Comparison of ENCODE assay signal across 15 cellular contexts in genomic region chr12:122868471-122869177, GRCh38. TPM values are rescaled to one million over a fixed set of nuclear protein-coding genes. Genes with fewer than 3 reads are reported as not detected.
DNase-seq lines count a peak whose midpoint lies in the region; ATAC-seq, FAIRE-seq and TF ChIP-seq lines count a peak whose summit lies in the region.
"Had no signal": no experiment of that assay in that cellular context is flagged by ENCODE, and none has a peak within 500 bp of the region (broad histone marks: within the 10 kb centered on the region; RNA-seq: fewer than 3 reads in every experiment).

No MANE protein-coding gene starts in this region.

- no peak overlapping the region for H2BK5ac ChIP-seq in neuronal stem cell (ENCODE audit: low read length)

- no peak for TF ChIP-seq RAD21 in liver (IDR thresholded peaks at IDR 0.05)
- TF ChIP-seq RAD21 in HepG2 (CRISPR knock-in tag; IDR thresholded peaks at IDR 0.05) = no peak

- TF ChIP-seq POLR2A in HepG2 (IDR thresholded peaks at IDR 0.05; ENCODE audit: insufficient read depth in 1 of 2, low read depth in 2 of 2, low read length in 2 of 2) (no peak), esophagus muscularis mucosa (IDR thresholded peaks at IDR 0.05; ENCODE audit: low read depth) (no peak)

- POLR2A ChIA-PET in HepG2 (lab: Yijun Ruan, JAX) = no interaction called here

- H2BK12ac ChIP-seq in neuronal stem cell (ENCODE audit: low read length) = no peak overlapping the region

- BruUV-seq in HepG2 (replicated peaks; lab: Mats Ljungman, UMichigan) = no TSS peak

- no peak overlapping the region for H3K14ac ChIP-seq in neuronal stem cell (ENCODE audit: low read length)

- H2AFZ ChIP-seq in HepG2 (ENCODE audit: low read length) (no peak overlapping the region), neuronal stem cell (ENCODE audit: low read length) (no peak overlapping the region)

- H2BK120ac ChIP-seq in neuronal stem cell (ENCODE audit: low read depth, low read length) = no peak overlapping the region

- H3K18ac ChIP-seq in neuronal stem cell (ENCODE audit: low read length) = no peak overlapping the region

- no peak for FAIRE-seq in HepG2 (lab: Jason Lieb, UNC)
- FAIRE-seq: H54, HTR-8/SVneo had no signal

- peaks cover 7% of the 10 kb centered on the region for H3K79me2 ChIP-seq in HepG2 (ENCODE audit: insufficient read depth, low read length)

- no peak overlapping the region for H2BK15ac ChIP-seq in neuronal stem cell (ENCODE audit: low read length)

- intact Hi-C loops in HepG2 (cut with micrococcal nuclease; ENCODE audit: unreplicated experiment) = no loop called here
- intact Hi-C loops in esophagus muscularis mucosa (cut with DNase I) = no loop called here

- no peak for TF ChIP-seq EP300 in HepG2 (IDR thresholded peaks at IDR 0.05; ENCODE audit: low read depth in 2 of 2, low read length in 2 of 2)
- TF ChIP-seq EP300 in HepG2 (CRISPR knock-in tag; IDR thresholded peaks at IDR 0.05; ENCODE audit: borderline replicate concordance) = no peak
- TF ChIP-seq EP300 in esophagus muscularis mucosa (IDR thresholded peaks at IDR 0.05) = no peak

- H3K23ac ChIP-seq in neuronal stem cell (ENCODE audit: low read depth, low read length, poor library complexity) = no peak overlapping the region

- H3K4ac ChIP-seq in neuronal stem cell (ENCODE audit: low read length) = no peak overlapping the region

- H3K9ac ChIP-seq in liver (ENCODE audit: low read depth in 1 of 2, low read length in 2 of 2) (peak overlapping the region; percentile 31 to 66), HepG2 (ENCODE audit: insufficient read depth, low read depth, low read length) (no peak overlapping the region), neuronal stem cell (ENCODE audit: low read depth, low read length, poor library complexity) (peak overlapping the region; percentile 60)

- H4K8ac ChIP-seq in neuronal stem cell (ENCODE audit: low read depth, low read length) = no peak overlapping the region

- H3K27me3 ChIP-seq in liver (ENCODE audit: control insufficient read depth in 4 of 4, insufficient read depth in 4 of 4, low read length in 3 of 4) = no peaks in the 10 kb centered on the region
- H3K27me3 ChIP-seq in HepG2 (ENCODE audit: control insufficient read depth in 1 of 2, insufficient read depth in 2 of 2, low read length in 2 of 2) = no peaks in the 10 kb centered on the region
- H3K27me3 ChIP-seq in esophagus muscularis mucosa = no peaks in the 10 kb centered on the region
- H3K27me3 ChIP-seq in neuronal stem cell (ENCODE audit: control insufficient read depth in 3 of 3, insufficient read depth in 3 of 3, low read depth in 1 of 3, low read length in 3 of 3) = no peaks in the 10 kb centered on the region

- no peak overlapping the region for H4K91ac ChIP-seq in neuronal stem cell (ENCODE audit: low read depth, low read length, poor library complexity)

- H3K9me3 ChIP-seq in liver (ENCODE audit: control insufficient read depth in 4 of 4, low read length in 3 of 4) = no peaks in the 10 kb centered on the region
- no peaks in the 10 kb centered on the region for H3K9me3 ChIP-seq in HepG2 (ENCODE audit: low read length)
- no peaks in the 10 kb centered on the region for H3K9me3 ChIP-seq in esophagus muscularis mucosa
- H3K9me3 ChIP-seq in neuronal stem cell (replicated peaks in 1 of 2; ENCODE audit: control insufficient read depth in 2 of 2, insufficient read depth in 1 of 2, low read depth in 1 of 2, low read length in 2 of 2) = peaks cover 0 to 2% of the 10 kb centered on the region in 2 donors

- DNase-seq in HepG2 (ENCODE audit: low spot score) (no peak), esophagus muscularis mucosa (ENCODE audit: extremely low spot score) (no peak), neuronal stem cell (ENCODE audit: low spot score) (no peak), DMS53 (lab: John Stamatoyannopoulos, UW) (no peak), NCI-H1436 (lab: John Stamatoyannopoulos, UW) (no peak), dermis blood vessel endothelial cell (no peak)
- DNase-seq: activated CD8-positive, alpha-beta memory T cell treated with anti-CD3 and anti-CD28 coated beads, Interleukin-2, amount 50 U/mL, for 48 hours; NCI-H1092 treated with DMSO at 0.1 percent for 48 hours; NCI-H510A; RPMI8226; T-helper 9 cell had no signal

- H3K79me1 ChIP-seq in neuronal stem cell (ENCODE audit: low read depth, low read length) = no peaks in the 10 kb centered on the region

- peaks cover 0 to 15% (median 4%) of the 10 kb centered on the region in 4 donors for H3K36me3 ChIP-seq in liver (ENCODE audit: control insufficient read depth in 4 of 4, insufficient read depth in 3 of 4, low read depth in 1 of 4, low read length in 3 of 4)
- peaks cover 1 to 9% of the 10 kb centered on the region in 2 experiments; a peak in 3 of 5 replicates for H3K36me3 ChIP-seq in HepG2 (replicated peaks in 1 of 2; ENCODE audit: control insufficient read depth in 1 of 2, insufficient read depth in 2 of 2, low read length in 2 of 2)
- H3K36me3 ChIP-seq in esophagus muscularis mucosa = peaks cover 29 to 64% (median 59%) of the 10 kb centered on the region in 4 donors
- peaks cover 34 to 69% of the 10 kb centered on the region in 2 donors for H3K36me3 ChIP-seq in neuronal stem cell (replicated peaks in 1 of 2; ENCODE audit: control insufficient read depth in 2 of 2, insufficient read depth in 2 of 2, low read length in 2 of 2)

- WGBS in liver = 85% methylated on average over 13 of the region's 13 CpGs
- 98% methylated on average over 13 of the region's 13 CpGs for WGBS in HepG2 (ENCODE audit: low lambda C conversion rate)
- 92% methylated on average over 13 of the region's 13 CpGs for WGBS in esophagus muscularis mucosa
- no CpG with 5 or more reads among the region's 13 CpGs for WGBS in neuronal stem cell (ENCODE audit: extremely low coverage in 2 of 2, insufficient read length in 2 of 2, insufficient replicate concordance in 1 of 2), 2 donors

- peak overlapping the region; percentile 78 to 89 for H3K27ac ChIP-seq in liver (ENCODE audit: low read depth in 1 of 2, low read length in 2 of 2)
- H3K27ac ChIP-seq in HepG2 (ENCODE audit: extremely low read length, insufficient read depth, low read length) = no peak overlapping the region
- peak overlapping the region; percentile 30 to 50 (median 43) for H3K27ac ChIP-seq in esophagus muscularis mucosa (replicated peaks in 1 of 4)
- no peak overlapping the region for H3K27ac ChIP-seq in neuronal stem cell (replicated peaks; ENCODE audit: low read length)

- H3K4me3 ChIP-seq in liver (ENCODE audit: low read depth in 1 of 3, low read length in 3 of 3) (no peak overlapping the region), HepG2 (replicated peaks in 1 of 3; ENCODE audit: insufficient read depth in 1 of 3, low read depth in 2 of 3, low read length in 3 of 3) (no peak overlapping the region), esophagus muscularis mucosa (no peak overlapping the region), neuronal stem cell (ENCODE audit: low read length in 2 of 2) (no peak overlapping the region)

- H3K4me1 ChIP-seq in liver (ENCODE audit: control insufficient read depth in 4 of 4, insufficient read depth in 4 of 4, low read length in 3 of 4) (peaks cover 22 to 94% (median 81%) of the 10 kb centered on the region in 4 donors), HepG2 (ENCODE audit: insufficient read depth, low read length) (peaks cover 41% of the 10 kb centered on the region), esophagus muscularis mucosa (peaks cover 60 to 86% (median 70%) of the 10 kb centered on the region in 4 donors), neuronal stem cell (ENCODE audit: control insufficient read depth in 2 of 2, insufficient read depth in 1 of 2, low read depth in 1 of 2, low read length in 2 of 2) (peaks cover 24 to 35% of the 10 kb centered on the region in 2 donors)

- in situ Hi-C loops in HepG2 (cut with HindIII; ENCODE audit: extremely low pct_ligation_motif_present, low pct_unique_long_range_greater_than_20kb) = loop anchor here (5.0 to 25.0 kb wide), 2 partner anchors 79 to 369 kb away; partner anchors contain the start of genes MPHOSPH9 and MTRFR

- TF ChIP-seq CTCF in liver (IDR thresholded peaks at IDR 0.05; ENCODE audit: low read depth, low read length, missing input control) (no peak), HepG2 (CRISPR knock-in tag; IDR thresholded peaks at IDR 0.05) (no peak), esophagus muscularis mucosa (IDR thresholded peaks at IDR 0.05) (no peak)

- H2AK5ac ChIP-seq in neuronal stem cell (ENCODE audit: low read depth, low read length) = no peak overlapping the region

- CTCF ChIA-PET in HepG2 (lab: Yijun Ruan, JAX; ENCODE audit: low intra/inter-chr PET ratio, low total read pairs) = interaction anchor here (2.7 kb wide), 1 partner anchor 83 kb away, joined by 14 read pairs; no protein-coding TSS in a partner anchor

- H3K4me2 ChIP-seq in HepG2 (ENCODE audit: low read depth, low read length) (no peak overlapping the region), neuronal stem cell (ENCODE audit: insufficient read depth, low read length, poor library complexity, severe bottlenecking) (no peak overlapping the region)

- no peaks in the 10 kb centered on the region for H4K20me1 ChIP-seq in HepG2 (ENCODE audit: insufficient read depth, low read length)

- ATAC-seq in HepG2 (no peak), esophagus mucosa (no peak)

RNA-seq across cellular contexts. Expression of gene VPS37B, which starts 27.3 kb away (rescaled TPM):
- total RNA-seq in liver (1 to 10 TPM; 4.4 to 6.8 TPM), HepG2 (2016; rRNA removed; fragmentation: Illumina TruSeq; extraction: Trizol) (5.3 TPM in 2 replicates), esophagus muscularis mucosa (10 to 100 TPM; 21.2 to 52.4 (median 38.1) TPM), esophagus mucosa (51.4 TPM), dermis blood vessel endothelial cell (19.6 and 21.2 TPM in 2 replicates)
- polyA plus RNA-seq in liver (1 to 10 TPM; 2.3 to 3.2 TPM), HepG2 (2011; rRNA removed) (4.6 and 4.8 TPM in 2 replicates)
- 1.5 and 1.6 TPM in 2 replicates for total RNA-seq in HepG2 (2016; cell fraction: cytosol; rRNA removed; fragmentation: Illumina TruSeq; extraction: Trizol; ENCODE audit: low read depth)
- total RNA-seq in HepG2 (2016; cell fraction: insoluble cytoplasmic fraction; rRNA removed; fragmentation: Illumina TruSeq; extraction: Trizol) = 4.0 and 5.3 TPM in 2 replicates
- 5.1 and 5.2 TPM in 2 replicates for total RNA-seq in HepG2 (2016; cell fraction: membrane; rRNA removed; fragmentation: Illumina TruSeq; extraction: Trizol)
- total RNA-seq in HepG2 (2016; cell fraction: nucleus; rRNA removed; fragmentation: Illumina TruSeq; extraction: Trizol) = 3.6 and 4.5 TPM in 2 replicates
- 7.4 and 7.7 TPM in 2 replicates for polyA plus RNA-seq in HepG2 (2011; cell fraction: cytosol; rRNA removed)
- 7.8 and 10.1 TPM in 2 replicates for polyA plus RNA-seq in HepG2 (2011; cell fraction: nucleus; rRNA removed)
- polyA plus RNA-seq in HepG2 (2012) = 4.7 and 5.8 TPM in 2 replicates
- 1.9 and 2.0 TPM in 2 replicates for polyA plus RNA-seq in HepG2 (2016; cell fraction: cytosol; fragmentation: Illumina TruSeq; extraction: Trizol; ENCODE audit: low read depth)
- polyA plus RNA-seq in HepG2 (2016; cell fraction: insoluble cytoplasmic fraction; fragmentation: Illumina TruSeq; extraction: Trizol; ENCODE audit: low read depth) = 6.9 and 8.5 TPM in 2 replicates
- polyA plus RNA-seq in HepG2 (2016; cell fraction: membrane; fragmentation: Illumina TruSeq; extraction: Trizol; ENCODE audit: low read depth) = 4.4 and 4.6 TPM in 2 replicates
- polyA plus RNA-seq in HepG2 (2016; cell fraction: nucleus; fragmentation: Illumina TruSeq; extraction: Trizol; ENCODE audit: insufficient read depth, low read depth) = 8.1 and 10.3 TPM in 2 replicates
- polyA minus RNA-seq in HepG2 (2011; rRNA and poly(A)+ RNA removed; ENCODE audit: low replicate concordance) = 7.0 and 9.7 TPM in 2 replicates
- polyA minus RNA-seq in HepG2 (2011; cell fraction: cytosol; rRNA and poly(A)+ RNA removed) = 6.2 and 6.3 TPM in 2 replicates
- polyA minus RNA-seq in HepG2 (2011; cell fraction: nucleus; rRNA and poly(A)+ RNA removed) = 8.0 and 8.7 TPM in 2 replicates
- polyA plus RNA-seq in neuronal stem cell (2013, experiment 1 of 2) = 26.4 TPM
- 26.7 TPM for polyA plus RNA-seq in neuronal stem cell (2013, experiment 2 of 2)

RNA-seq across cellular contexts. Expression of gene HIP1R, which starts 33.4 kb away (rescaled TPM):
- total RNA-seq in liver (10 to 100 TPM; 18.3 to 52.5 TPM), HepG2 (2016; rRNA removed; fragmentation: Illumina TruSeq; extraction: Trizol) (8.2 and 18.4 TPM in 2 replicates), esophagus muscularis mucosa (10 to 100 TPM; 13.3 to 38.3 (median 23.7) TPM), esophagus mucosa (26.4 TPM), dermis blood vessel endothelial cell (132 and 200 TPM in 2 replicates)
- polyA plus RNA-seq in liver (10 to 100 TPM; 12.4 to 15.8 TPM), HepG2 (2011; rRNA removed) (25.5 and 36.0 TPM in 2 replicates)
- total RNA-seq in HepG2 (2016; cell fraction: cytosol; rRNA removed; fragmentation: Illumina TruSeq; extraction: Trizol; ENCODE audit: low read depth) = 2.2 and 2.5 TPM in 2 replicates
- total RNA-seq in HepG2 (2016; cell fraction: insoluble cytoplasmic fraction; rRNA removed; fragmentation: Illumina TruSeq; extraction: Trizol) = 6.5 and 17.6 TPM in 2 replicates
- 4.3 and 5.1 TPM in 2 replicates for total RNA-seq in HepG2 (2016; cell fraction: membrane; rRNA removed; fragmentation: Illumina TruSeq; extraction: Trizol)
- 19.5 and 20.1 TPM in 2 replicates for total RNA-seq in HepG2 (2016; cell fraction: nucleus; rRNA removed; fragmentation: Illumina TruSeq; extraction: Trizol)
- polyA plus RNA-seq in HepG2 (2011; cell fraction: cytosol; rRNA removed) = 5.2 and 9.3 TPM in 2 replicates
- 174 and 222 TPM in 2 replicates for polyA plus RNA-seq in HepG2 (2011; cell fraction: nucleus; rRNA removed)
- 10.1 and 13.1 TPM in 2 replicates for polyA plus RNA-seq in HepG2 (2012)
- polyA plus RNA-seq in HepG2 (2016; cell fraction: cytosol; fragmentation: Illumina TruSeq; extraction: Trizol; ENCODE audit: low read depth) = 0.78 and 1.1 TPM in 2 replicates
- 6.1 and 6.5 TPM in 2 replicates for polyA plus RNA-seq in HepG2 (2016; cell fraction: insoluble cytoplasmic fraction; fragmentation: Illumina TruSeq; extraction: Trizol; ENCODE audit: low read depth)
- polyA plus RNA-seq in HepG2 (2016; cell fraction: membrane; fragmentation: Illumina TruSeq; extraction: Trizol; ENCODE audit: low read depth) = 2.0 and 2.2 TPM in 2 replicates
- 42.8 and 47.4 TPM in 2 replicates for polyA plus RNA-seq in HepG2 (2016; cell fraction: nucleus; fragmentation: Illumina TruSeq; extraction: Trizol; ENCODE audit: insufficient read depth, low read depth)
- 51.3 and 57.2 TPM in 2 replicates for polyA minus RNA-seq in HepG2 (2011; rRNA and poly(A)+ RNA removed; ENCODE audit: low replicate concordance)
- polyA minus RNA-seq in HepG2 (2011; cell fraction: cytosol; rRNA and poly(A)+ RNA removed) = 5.3 and 6.5 TPM in 2 replicates
- polyA minus RNA-seq in HepG2 (2011; cell fraction: nucleus; rRNA and poly(A)+ RNA removed) = 28.3 and 30.6 TPM in 2 replicates
- polyA plus RNA-seq in neuronal stem cell (2013, experiment 1 of 2) = 16.8 TPM
- 16.3 TPM for polyA plus RNA-seq in neuronal stem cell (2013, experiment 2 of 2)

Comparison
In these comparisons a context has a peak if more than half of its experiments do, and no peak if none do; other contexts are left out.
1. H3K27ac ChIP-seq: peak in liver (2 of 2) and esophagus muscularis mucosa (4 of 4); none in HepG2 (single experiment) and neuronal stem cell (single experiment).